ENCODE assay signal across 6 cellular contexts in the genomic region with DNA sequence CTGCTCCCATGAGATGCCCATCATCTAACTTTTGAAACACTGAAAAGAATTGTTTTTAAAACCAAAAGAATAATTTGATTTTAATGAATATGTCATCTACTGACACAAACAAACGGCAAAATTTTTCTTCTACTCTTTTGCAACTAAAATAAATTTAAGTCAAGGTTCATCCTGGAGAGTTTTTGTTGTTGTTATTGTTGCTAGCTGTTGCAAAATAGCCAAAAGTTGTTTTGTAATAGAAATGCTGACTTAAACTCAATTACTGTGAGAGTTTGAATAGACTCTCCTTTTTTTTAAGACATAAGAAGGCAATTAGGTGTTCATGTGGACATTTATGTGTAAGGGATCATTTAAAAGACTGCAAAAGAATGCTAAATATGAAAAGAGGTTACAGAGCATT.
"Had no signal": no experiment of that assay in that cellular context is flagged by ENCODE, and none has a peak within 500 bp of the region (broad histone marks: within the 10 kb centered on the region; RNA-seq: fewer than 3 reads in every experiment).

No MANE protein-coding gene starts in this region.

- H3K4me3 ChIP-seq: K562 had no signal

- FAIRE-seq: HepG2, HTR-8/SVneo, K562 had no signal

- ATAC-seq: HepG2, K562 had no signal

- H3K27ac ChIP-seq: HL-60 had no signal

- DNase-seq: IMR-90, KBM-7 had no signal
